ENCODE assay signal across 8 cellular contexts in the genomic region with DNA sequence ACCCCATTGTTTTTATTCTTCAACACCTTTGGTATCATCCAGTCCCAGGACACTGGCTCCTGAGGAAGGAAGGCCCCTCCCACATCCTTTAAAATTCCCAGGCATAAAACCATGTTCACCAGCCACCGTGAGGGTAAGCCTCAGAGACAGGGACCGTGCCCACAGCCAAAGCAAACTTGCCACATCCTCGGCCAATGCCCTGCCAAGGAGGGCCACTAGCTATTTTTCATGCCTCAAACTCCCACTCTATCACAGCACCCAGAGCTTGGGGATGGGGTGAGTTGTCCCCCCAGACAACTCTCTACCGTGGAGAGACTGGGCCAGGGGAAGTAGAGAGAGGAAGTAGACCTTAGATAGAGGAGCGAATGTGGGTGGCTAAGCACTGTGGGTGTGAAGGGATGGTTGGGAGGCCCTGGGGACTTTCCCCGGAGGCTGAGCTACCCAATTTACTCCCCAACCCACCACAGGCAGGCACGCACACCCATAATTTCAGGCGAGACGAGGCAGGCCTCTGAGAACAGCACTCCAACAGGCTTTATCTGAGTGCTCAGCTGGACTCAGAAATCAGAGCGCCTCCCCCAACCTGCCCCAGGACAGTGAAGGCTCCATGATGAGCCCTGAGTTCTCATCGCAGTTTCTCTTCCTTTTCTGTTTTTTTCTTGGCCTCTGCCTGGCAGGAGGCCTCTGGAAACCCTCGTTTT. TPM values are rescaled to one million over a fixed set of nuclear protein-coding genes. Genes with fewer than 3 reads are reported as not detected.
DNase-seq lines count a peak whose midpoint lies in the region; ATAC-seq, FAIRE-seq and TF ChIP-seq lines count a peak whose summit lies in the region.

No MANE protein-coding gene starts in this region.

- ATAC-seq in Right ventricle myocardium inferior (peak; percentile 12), SK-N-SH treated with all-trans-retinoic acid at 6 μM for 48 hours (no peak; the same call in 1 of the 3 replicates)

- peak overlapping the region; percentile 90 to 99 (median 97) for H3K27ac ChIP-seq in spleen

- no peak overlapping the region for H3K4me3 ChIP-seq in H7 (ENCODE audit: insufficient read depth, low read depth, low read length)
- peak overlapping the region in 5 of 8 donors; percentile 19 to 67 (median 22) for H3K4me3 ChIP-seq in spleen

- peak; percentile 89 for FAIRE-seq in GM12892 (lab: Jason Lieb, UNC)

- no peaks in the 10 kb centered on the region for H3K36me3 ChIP-seq in H7 (replicated peaks; ENCODE audit: control insufficient read depth, insufficient read depth, low read length)
- no peaks in the 10 kb centered on the region for H3K36me3 ChIP-seq in spleen

- 11 to 16% (median 13%) methylated on average over 11 to 12 of the region's 12 CpGs for WGBS in spleen, 5 donors

- TF ChIP-seq POLR2A in GM12892 (IDR thresholded peaks at IDR 0.05; ENCODE audit: low read depth, low read length) (peak; percentile 87), spleen (IDR thresholded peaks at IDR 0.05) (no peak)

- DNase-seq in GM12892 (ENCODE audit: insufficient read length) (peak; percentile 78), H7 (peak; percentile 52), NCI-H1436 treated with DMSO at 0.1 percent for 48 hours (lab: John Stamatoyannopoulos, UW) (peak; percentile 88), Right ventricle myocardium inferior (ENCODE audit: missing footprints) (peak; percentile 77), spleen (peak; percentile 95), NCI-H510A (lab: John Stamatoyannopoulos, UW) (no peak)
- peak; percentile 89 for DNase-seq in activated CD8-positive, alpha-beta memory T cell treated with anti-CD3 and anti-CD28 coated beads, Interleukin-2, amount 50 U/mL, for 48 hours

- peaks cover 40% of the 10 kb centered on the region for H3K27me3 ChIP-seq in H7 (ENCODE audit: control insufficient read depth, insufficient read depth, low read length)
- no peaks in the 10 kb centered on the region for H3K27me3 ChIP-seq in spleen (replicated peaks in 1 of 7)

- H3K9me3 ChIP-seq in spleen, result no peaks in the 10 kb centered on the region

- peaks cover 62 to 77% (median 73%) of the 10 kb centered on the region in 6 donors for H3K4me1 ChIP-seq in spleen

- intact Hi-C loops in Right ventricle myocardium inferior (cut with DNase I), result no loop called here
- intact Hi-C loops in spleen (cut with DNase I; ENCODE audit: low total_unique reads), result no loop called here

- peak in 4 of 11 experiments; percentile 8 to 31 (median 15) for TF ChIP-seq CTCF in spleen (IDR thresholded peaks at IDR 0.05 in 8 of 11, conservative IDR thresholded peaks at IDR 0.05 in 3 of 11)

TF ChIP-seq in SK-N-SH treated with all-trans-retinoic acid at 6 μM for 48 hours, 23 proteins besides CTCF, POLR2A, EP300 and RAD21:
- TF ChIP-seq, protein P1, sequence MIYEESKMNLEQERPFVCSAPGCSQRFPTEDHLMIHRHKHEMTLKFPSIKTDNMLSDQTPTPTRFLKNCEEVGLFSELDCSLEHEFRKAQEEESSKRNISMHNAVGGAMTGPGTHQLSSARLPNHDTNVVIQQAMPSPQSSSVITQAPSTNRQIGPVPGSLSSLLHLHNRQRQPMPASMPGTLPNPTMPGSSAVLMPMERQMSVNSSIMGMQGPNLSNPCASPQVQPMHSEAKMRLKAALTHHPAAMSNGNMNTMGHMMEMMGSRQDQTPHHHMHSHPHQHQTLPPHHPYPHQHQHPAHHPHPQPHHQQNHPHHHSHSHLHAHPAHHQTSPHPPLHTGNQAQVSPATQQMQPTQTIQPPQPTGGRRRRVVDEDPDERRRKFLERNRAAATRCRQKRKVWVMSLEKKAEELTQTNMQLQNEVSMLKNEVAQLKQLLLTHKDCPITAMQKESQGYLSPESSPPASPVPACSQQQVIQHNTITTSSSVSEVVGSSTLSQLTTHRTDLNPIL (CRISPR knock-in tag; IDR thresholded peaks at IDR 0.05; ENCODE audit: low read depth), result no peak
- no peak for TF ChIP-seq ZNF8 (CRISPR knock-in tag; IDR thresholded peaks at IDR 0.05)
- no peak for TF ChIP-seq TOX (CRISPR knock-in tag; IDR thresholded peaks at IDR 0.05; ENCODE audit: borderline replicate concordance)
- TF ChIP-seq ZNF565 (CRISPR knock-in tag; conservative IDR thresholded peaks at IDR 0.05; ENCODE audit: low read depth), result no peak
- no peak for TF ChIP-seq CSDC2 (CRISPR knock-in tag; IDR thresholded peaks at IDR 0.05)
- TF ChIP-seq, protein P2, sequence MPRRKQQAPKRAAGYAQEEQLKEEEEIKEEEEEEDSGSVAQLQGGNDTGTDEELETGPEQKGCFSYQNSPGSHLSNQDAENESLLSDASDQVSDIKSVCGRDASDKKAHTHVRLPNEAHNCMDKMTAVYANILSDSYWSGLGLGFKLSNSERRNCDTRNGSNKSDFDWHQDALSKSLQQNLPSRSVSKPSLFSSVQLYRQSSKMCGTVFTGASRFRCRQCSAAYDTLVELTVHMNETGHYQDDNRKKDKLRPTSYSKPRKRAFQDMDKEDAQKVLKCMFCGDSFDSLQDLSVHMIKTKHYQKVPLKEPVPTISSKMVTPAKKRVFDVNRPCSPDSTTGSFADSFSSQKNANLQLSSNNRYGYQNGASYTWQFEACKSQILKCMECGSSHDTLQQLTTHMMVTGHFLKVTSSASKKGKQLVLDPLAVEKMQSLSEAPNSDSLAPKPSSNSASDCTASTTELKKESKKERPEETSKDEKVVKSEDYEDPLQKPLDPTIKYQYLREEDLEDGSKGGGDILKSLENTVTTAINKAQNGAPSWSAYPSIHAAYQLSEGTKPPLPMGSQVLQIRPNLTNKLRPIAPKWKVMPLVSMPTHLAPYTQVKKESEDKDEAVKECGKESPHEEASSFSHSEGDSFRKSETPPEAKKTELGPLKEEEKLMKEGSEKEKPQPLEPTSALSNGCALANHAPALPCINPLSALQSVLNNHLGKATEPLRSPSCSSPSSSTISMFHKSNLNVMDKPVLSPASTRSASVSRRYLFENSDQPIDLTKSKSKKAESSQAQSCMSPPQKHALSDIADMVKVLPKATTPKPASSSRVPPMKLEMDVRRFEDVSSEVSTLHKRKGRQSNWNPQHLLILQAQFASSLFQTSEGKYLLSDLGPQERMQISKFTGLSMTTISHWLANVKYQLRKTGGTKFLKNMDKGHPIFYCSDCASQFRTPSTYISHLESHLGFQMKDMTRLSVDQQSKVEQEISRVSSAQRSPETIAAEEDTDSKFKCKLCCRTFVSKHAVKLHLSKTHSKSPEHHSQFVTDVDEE (CRISPR knock-in tag; IDR thresholded peaks at IDR 0.05), result no peak
- TF ChIP-seq RARB (CRISPR knock-in tag; IDR thresholded peaks at IDR 0.05), result no peak
- no peak for TF ChIP-seq ARNTL (CRISPR knock-in tag; IDR thresholded peaks at IDR 0.05; ENCODE audit: borderline replicate concordance, low read depth)
- no peak for TF ChIP-seq BACH2 (CRISPR knock-in tag; IDR thresholded peaks at IDR 0.05; ENCODE audit: borderline replicate concordance)
- TF ChIP-seq ZC3H10 (CRISPR knock-in tag; IDR thresholded peaks at IDR 0.05), result no peak
- TF ChIP-seq, protein P3, sequence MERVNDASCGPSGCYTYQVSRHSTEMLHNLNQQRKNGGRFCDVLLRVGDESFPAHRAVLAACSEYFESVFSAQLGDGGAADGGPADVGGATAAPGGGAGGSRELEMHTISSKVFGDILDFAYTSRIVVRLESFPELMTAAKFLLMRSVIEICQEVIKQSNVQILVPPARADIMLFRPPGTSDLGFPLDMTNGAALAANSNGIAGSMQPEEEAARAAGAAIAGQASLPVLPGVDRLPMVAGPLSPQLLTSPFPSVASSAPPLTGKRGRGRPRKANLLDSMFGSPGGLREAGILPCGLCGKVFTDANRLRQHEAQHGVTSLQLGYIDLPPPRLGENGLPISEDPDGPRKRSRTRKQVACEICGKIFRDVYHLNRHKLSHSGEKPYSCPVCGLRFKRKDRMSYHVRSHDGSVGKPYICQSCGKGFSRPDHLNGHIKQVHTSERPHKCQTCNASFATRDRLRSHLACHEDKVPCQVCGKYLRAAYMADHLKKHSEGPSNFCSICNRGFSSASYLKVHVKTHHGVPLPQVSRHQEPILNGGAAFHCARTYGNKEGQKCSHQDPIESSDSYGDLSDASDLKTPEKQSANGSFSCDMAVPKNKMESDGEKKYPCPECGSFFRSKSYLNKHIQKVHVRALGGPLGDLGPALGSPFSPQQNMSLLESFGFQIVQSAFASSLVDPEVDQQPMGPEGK (CRISPR knock-in tag; IDR thresholded peaks at IDR 0.05; ENCODE audit: borderline replicate concordance), result no peak
- TF ChIP-seq TCF4 (CRISPR knock-in tag; IDR thresholded peaks at IDR 0.05; ENCODE audit: borderline replicate concordance), result no peak
- TF ChIP-seq GLIS3 (CRISPR knock-in tag; IDR thresholded peaks at IDR 0.05), result no peak
TF ChIP-seq in SK-N-SH treated with all-trans-retinoic acid at 6 μM for 48 hours: peak in this region for 0.

RNA-seq across cellular contexts. Expression of a gene that starts 15.9 kb away (rescaled TPM):
- polyA plus RNA-seq in GM12892 (2012; ENCODE audit: missing spikeins), result 58.2 TPM
- 7.2 and 8.7 TPM in 2 replicates for total RNA-seq in H7 (2014; rRNA removed; shearing (Covaris generic))
- total RNA-seq in Right ventricle myocardium inferior (44.8 TPM), spleen (100 to 1,000 TPM; 104 to 186 (median 153) TPM)
- 10 to 100 TPM; 55.5 to 93.1 (median 69.3) TPM for polyA plus RNA-seq in spleen

RNA-seq across cellular contexts. Expression of a gene that starts 60.0 kb away (rescaled TPM):
- 1.7 TPM for polyA plus RNA-seq in GM12892 (2012; ENCODE audit: missing spikeins)
- not detected in 2 replicates for total RNA-seq in H7 (2014; rRNA removed; shearing (Covaris generic))
- total RNA-seq in Right ventricle myocardium inferior (0.51 TPM), spleen (10 to 100 TPM in 2 of 7 donors, 1 to 10 TPM in 5; 2.2 to 31.0 (median 7.8) TPM)
- 100 to 1,000 TPM in 1 of 3 donors, 1 to 10 TPM in 2; 2.0 to 165 (median 2.2) TPM for polyA plus RNA-seq in spleen
